8 cellular contexts compared by ENCODE assay signal in the genomic region with DNA sequence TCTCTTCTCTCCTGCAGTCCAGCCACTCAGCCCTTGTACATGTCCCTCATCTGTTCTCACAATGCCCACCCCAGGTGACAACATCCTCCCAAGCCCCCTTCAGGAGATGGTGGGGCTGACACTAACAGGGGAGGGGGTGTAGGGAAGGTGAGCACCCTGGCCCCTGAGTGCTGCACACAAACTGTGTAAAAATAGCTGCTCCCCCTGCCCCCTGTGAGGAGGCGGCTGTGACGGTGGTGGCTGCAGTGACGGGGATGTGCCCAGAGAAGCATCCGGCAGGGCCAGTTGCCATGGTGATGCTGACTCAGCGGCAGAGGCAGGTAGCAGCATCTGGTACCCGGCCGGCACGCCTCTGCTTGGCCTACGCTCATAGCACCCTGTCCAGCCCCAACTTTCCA. TPM values are rescaled to one million over a fixed set of nuclear protein-coding genes. Genes with fewer than 3 reads are reported as not detected.
DNase-seq lines count a peak whose midpoint lies in the region; ATAC-seq and TF ChIP-seq lines count a peak whose summit lies in the region.

No MANE protein-coding gene starts in this region.

- peaks cover 0 to 2% (median 0%) of the 10 kb centered on the region in 8 donors for H3K9me3 Mint-ChIP-seq in CD4-positive, alpha-beta memory T cell
- H3K9me3 Mint-ChIP-seq in activated naive CD4-positive, alpha-beta T cell treated with anti-CD3 and anti-CD28 coated beads for 36 hours = no peaks in the 10 kb centered on the region

- no peaks in the 10 kb centered on the region for H3K27me3 ChIP-seq in CD4-positive, alpha-beta memory T cell (ENCODE audit: insufficient read depth, low read length)
- no peaks in the 10 kb centered on the region for H3K27me3 ChIP-seq in Panc1 (ENCODE audit: control insufficient read depth, insufficient read depth, low read length)

- H3K27ac Mint-ChIP-seq in CD4-positive, alpha-beta memory T cell = peak overlapping the region; percentile 79 to 100 (median 100)
- H3K27ac Mint-ChIP-seq in activated naive CD4-positive, alpha-beta T cell treated with anti-CD3 and anti-CD28 coated beads for 36 hours = peak overlapping the region; percentile 79

- H3K36me3 Mint-ChIP-seq in CD4-positive, alpha-beta memory T cell = peaks cover 0 to 3% of the 10 kb centered on the region in 2 donors
- H3K36me3 Mint-ChIP-seq in activated naive CD4-positive, alpha-beta T cell treated with anti-CD3 and anti-CD28 coated beads for 36 hours (ENCODE audit: low read depth) = peaks cover 1% of the 10 kb centered on the region

- POLR2A ChIA-PET in CD4-positive, alpha-beta memory T cell (lab: Charles Lee; ENCODE audit: partially characterized antibody) = interaction anchor here (6.7 to 27.2 kb wide), 3 partner anchors 6 to 26 kb away, joined by 516 to 1691 read pairs (median 1055); a partner anchor contains a TSS
- POLR2A ChIA-PET in Panc1 (lab: Charles Lee) = no interaction called here

- no TSS peak for BruUV-seq in Panc1 (replicated peaks; lab: Mats Ljungman, UMichigan)

- H3K9me3 ChIP-seq in CD4-positive, alpha-beta memory T cell (ENCODE audit: control insufficient read depth in 1 of 2, low read length in 2 of 2) = no peaks in the 10 kb centered on the region
- no peaks in the 10 kb centered on the region for H3K9me3 ChIP-seq in Panc1 (ENCODE audit: control insufficient read depth, insufficient read depth, low read depth, low read length)

- in situ Hi-C loops in Panc1 (cut with HindIII; ENCODE audit: low pct_unique_long_range_greater_than_20kb, low sequenced_read_pairs) = no loop called here

- DNase-seq in CD4-positive, alpha-beta memory T cell = peak; percentile 89 to 97 (median 92)
- no peak for DNase-seq in Panc1 (ENCODE audit: low read depth, low spot score)
- DNase-seq in activated naive CD4-positive, alpha-beta T cell treated with anti-CD3 and anti-CD28 coated beads for 36 hours = peak; percentile 97
- DNase-seq in lower leg skin (ENCODE audit: low spot score in 2 of 2) = peak; percentile 69 to 92
- DNase-seq in stimulated activated CD8-positive, alpha-beta memory T cell treated with anti-CD3 and anti-CD28 coated beads, Interleukin-4, amount 100 ng/mL, for 48 hours = peak; percentile 95
- DNase-seq in amniotic stem cell (lab: John Stamatoyannopoulos, UW) = no peak
- DNase-seq in UCSD-AML1 (lab: John Stamatoyannopoulos, UW; ENCODE audit: unreplicated experiment) = no peak

- H3K27ac ChIP-seq in CD4-positive, alpha-beta memory T cell (ENCODE audit: low read depth, low read length) = peak overlapping the region; percentile 98
- peak overlapping the region; percentile 91; the same call in 1 of the 2 replicates for H3K27ac ChIP-seq in Panc1 (ENCODE audit: low read length)

- peaks cover 32 to 73% (median 44%) of the 10 kb centered on the region in 4 donors for H3K4me1 Mint-ChIP-seq in CD4-positive, alpha-beta memory T cell
- H3K4me1 Mint-ChIP-seq in activated naive CD4-positive, alpha-beta T cell treated with anti-CD3 and anti-CD28 coated beads for 36 hours (ENCODE audit: low read depth) = peaks cover 74% of the 10 kb centered on the region

- TF ChIP-seq CTCF in Panc1 (IDR thresholded peaks at IDR 0.05) (no peak), lower leg skin (IDR thresholded peaks at IDR 0.05) (no peak)

- peaks cover 58% of the 10 kb centered on the region for H3K4me1 ChIP-seq in CD4-positive, alpha-beta memory T cell (ENCODE audit: insufficient read depth, low read length)
- peaks cover 26% of the 10 kb centered on the region for H3K4me1 ChIP-seq in Panc1 (ENCODE audit: control insufficient read depth, insufficient read depth, low read length)

- 15 to 31% methylated on average over 8 to 9 of the region's 9 CpGs for WGBS in lower leg skin, 2 donors

- TF ChIP-seq POLR2A in lower leg skin (IDR thresholded peaks at IDR 0.05) = no peak

- no peaks in the 10 kb centered on the region for H3K27me3 Mint-ChIP-seq in CD4-positive, alpha-beta memory T cell
- no peaks in the 10 kb centered on the region for H3K27me3 Mint-ChIP-seq in activated naive CD4-positive, alpha-beta T cell treated with anti-CD3 and anti-CD28 coated beads for 36 hours (ENCODE audit: low read depth)

- no peaks in the 10 kb centered on the region for H3K36me3 ChIP-seq in CD4-positive, alpha-beta memory T cell (ENCODE audit: insufficient read depth, low read length)
- H3K36me3 ChIP-seq in Panc1 (ENCODE audit: control insufficient read depth, insufficient read depth, low read length) = no peaks in the 10 kb centered on the region

- no peak overlapping the region for H3K4me3 ChIP-seq in CD4-positive, alpha-beta memory T cell (ENCODE audit: low read length in 2 of 2)
- H3K4me3 ChIP-seq in Panc1 (ENCODE audit: low read depth in 2 of 2, low read length in 2 of 2) = no peak overlapping the region
- H3K4me3 ChIP-seq in lower leg skin (ENCODE audit: low read depth, poor library complexity, severe bottlenecking) = no peak overlapping the region

- ATAC-seq in Panc1 (no peak), HG03460 (IDR thresholded peaks at IDR 0.05; ENCODE audit: unreplicated experiment) (no peak)

- H3K4me3 Mint-ChIP-seq in CD4-positive, alpha-beta memory T cell = peak overlapping the region in 7 of 8 donors; percentile 44 to 95 (median 72)
- peak overlapping the region; percentile 89 for H3K4me3 Mint-ChIP-seq in activated naive CD4-positive, alpha-beta T cell treated with anti-CD3 and anti-CD28 coated beads for 36 hours

- intact Hi-C loops in CD4-positive, alpha-beta memory T cell (cut with micrococcal nuclease) = loop anchor here (1.0 kb wide), 2 partner anchors 10 to 13 kb away; a partner anchor contains a TSS
- intact Hi-C loops in Panc1 (cut with micrococcal nuclease; ENCODE audit: unreplicated experiment) = no loop called here
- intact Hi-C loops in activated naive CD4-positive, alpha-beta T cell treated with anti-CD3 and anti-CD28 coated beads for 36 hours (cut with micrococcal nuclease) = loop anchor here (1.0 to 5.0 kb wide), 3 partner anchors 10 to 123 kb away; a partner anchor contains a TSS
- intact Hi-C loops in lower leg skin (cut with DNase I; ENCODE audit: low total_unique reads) = no loop called here

- CTCF ChIA-PET in CD4-positive, alpha-beta memory T cell (lab: Charles Lee; ENCODE audit: partially characterized antibody) = interaction anchor here (3.4 kb wide), 1 partner anchor 14 kb away, joined by 53 read pairs; a partner anchor contains a TSS
- CTCF ChIA-PET in Panc1 (lab: Charles Lee) = no interaction called here
- CTCF ChIA-PET in activated naive CD4-positive, alpha-beta T cell treated with anti-CD3 and anti-CD28 coated beads for 36 hours (lab: Charles Lee) = interaction anchor here (5.9 kb wide), 1 partner anchor 14 kb away, joined by 82 read pairs; a partner anchor contains a TSS

RNA-seq across cellular contexts. Expression of a gene that starts 13.0 kb away (rescaled TPM):
- 100 to 1,000 TPM; 163 TPM for total RNA-seq in CD4-positive, alpha-beta memory T cell
- 100 to 1,000 TPM in 1 of 2 donors, 10 to 100 TPM in 1; 16.5 to 133 TPM for polyA plus RNA-seq in CD4-positive, alpha-beta memory T cell
- 130 TPM for total RNA-seq in Panc1 (2021; ENCODE audit: unreplicated experiment)
- 179 TPM for polyA plus RNA-seq in Panc1 (2012; ENCODE audit: insufficient read length)
- 100 to 1,000 TPM in 1 of 2 experiments, 10 to 100 TPM in 1; 87.9 to 105 TPM for total RNA-seq in activated naive CD4-positive, alpha-beta T cell treated with anti-CD3 and anti-CD28 coated beads for 36 hours
- total RNA-seq in lower leg skin = 100 to 1,000 TPM; 337 to 886 (median 413) TPM

RNA-seq across cellular contexts. Expression of a gene that starts 20.2 kb away (rescaled TPM):
- total RNA-seq in CD4-positive, alpha-beta memory T cell = 1 to 10 TPM; 5.5 to 5.8 TPM
- 1 to 10 TPM in 1 of 2 donors, under 1 TPM in 1; 0.13 to 1.8 TPM for polyA plus RNA-seq in CD4-positive, alpha-beta memory T cell
- total RNA-seq in Panc1 (2021; ENCODE audit: unreplicated experiment) (2.5 TPM), lower leg skin (1 to 10 TPM in 3 of 4 donors, under 1 TPM in 1; 0.97 to 5.9 (median 3.1) TPM)
- 2.2 TPM for polyA plus RNA-seq in Panc1 (2012; ENCODE audit: insufficient read length)
- total RNA-seq in activated naive CD4-positive, alpha-beta T cell treated with anti-CD3 and anti-CD28 coated beads for 36 hours = under 1 TPM in 1 of 2 experiments, not detected in 1; 0.19 TPM

RNA-seq across cellular contexts. Expression of a gene that starts 28.4 kb away (rescaled TPM):
- 10 to 100 TPM; 64.2 to 65.0 TPM for total RNA-seq in CD4-positive, alpha-beta memory T cell
- 100 to 1,000 TPM; 121 to 164 TPM for polyA plus RNA-seq in CD4-positive, alpha-beta memory T cell
- total RNA-seq in Panc1 (2021; ENCODE audit: unreplicated experiment) = 209 TPM
- 226 TPM for polyA plus RNA-seq in Panc1 (2012; ENCODE audit: insufficient read length)
- 100 to 1,000 TPM; 439 to 451 TPM for total RNA-seq in activated naive CD4-positive, alpha-beta T cell treated with anti-CD3 and anti-CD28 coated beads for 36 hours
- total RNA-seq in lower leg skin = 100 to 1,000 TPM in 2 of 4 donors, 10 to 100 TPM in 2; 59.7 to 149 (median 105) TPM

RNA-seq across cellular contexts. Expression of a gene that starts 45.9 kb away (rescaled TPM):
- 10 to 100 TPM; 46.2 to 49.2 TPM for total RNA-seq in CD4-positive, alpha-beta memory T cell
- 1 to 10 TPM; 6.8 to 8.0 TPM for polyA plus RNA-seq in CD4-positive, alpha-beta memory T cell
- total RNA-seq in Panc1 (2021; ENCODE audit: unreplicated experiment) = 36.3 TPM
- polyA plus RNA-seq in Panc1 (2012; ENCODE audit: insufficient read length) = 24.0 TPM
- total RNA-seq in activated naive CD4-positive, alpha-beta T cell treated with anti-CD3 and anti-CD28 coated beads for 36 hours = 10 to 100 TPM; 14.4 to 15.6 TPM
- 1 to 10 TPM; 2.4 to 7.1 (median 4.8) TPM for total RNA-seq in lower leg skin

Comparison
In these comparisons a context has a peak if more than half of its experiments do, and no peak if none do; other contexts are left out.
1. DNase-seq: peak in CD4-positive, alpha-beta memory T cell (5 of 5), activated naive CD4-positive, alpha-beta T cell treated with anti-CD3 and anti-CD28 coated beads for 36 hours (single experiment), lower leg skin (2 of 2) and stimulated activated CD8-positive, alpha-beta memory T cell treated with anti-CD3 and anti-CD28 coated beads, Interleukin-4, amount 100 ng/mL, for 48 hours (single experiment); none in Panc1 (single experiment), amniotic stem cell (single experiment) and UCSD-AML1 (single experiment).
2. intact Hi-C loops: an anchor here in CD4-positive, alpha-beta memory T cell (1.0 kb wide) and activated naive CD4-positive, alpha-beta T cell treated with anti-CD3 and anti-CD28 coated beads for 36 hours (1.0 to 5.0 kb wide); none called in Panc1 and lower leg skin.